In the genomic region with DNA sequence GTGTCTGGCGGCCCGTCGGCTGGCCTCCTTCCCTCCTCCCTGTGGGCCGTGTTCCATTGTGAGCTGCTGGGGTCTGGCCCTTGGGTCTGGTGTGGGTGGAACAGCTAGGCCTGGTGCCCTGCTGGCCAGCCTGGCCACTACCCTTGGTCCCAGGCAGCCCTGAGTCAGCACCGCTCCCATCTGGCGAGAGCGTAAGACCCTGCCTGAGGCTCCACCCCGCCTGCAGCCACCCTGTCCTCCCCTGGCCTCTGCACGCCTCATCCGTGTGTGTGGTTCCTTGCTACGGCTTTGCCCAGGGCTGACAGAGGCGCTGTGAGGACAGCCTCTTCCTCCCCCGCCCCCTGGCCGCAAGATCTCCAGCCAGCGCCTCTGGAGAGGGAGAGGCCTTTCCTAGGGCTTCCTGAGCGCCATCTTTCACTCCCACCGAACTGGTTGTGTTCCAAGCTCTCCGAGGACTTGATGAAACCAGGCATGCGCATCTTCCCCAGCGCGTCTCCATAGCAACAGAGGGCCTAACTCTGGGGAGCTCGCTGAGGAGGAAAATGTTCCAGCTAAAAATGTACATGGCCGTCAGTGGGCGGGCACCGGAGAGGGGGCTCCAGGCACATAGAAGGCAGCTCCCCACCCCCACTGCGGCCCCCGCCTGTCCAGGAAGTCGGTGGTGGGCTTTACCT, we compare ENCODE assay signal across 8 cellular contexts.
DNase-seq lines count a peak whose midpoint lies in the region; ATAC-seq and TF ChIP-seq lines count a peak whose summit lies in the region.

No MANE protein-coding gene starts in this region.

- peak overlapping the region; percentile 69 to 99 (median 88) for H3K27ac Mint-ChIP-seq in brain

- peak; percentile 26 to 58 (median 40) for ATAC-seq in right lobe of liver
- ATAC-seq in GM21423 (IDR thresholded peaks at IDR 0.05; ENCODE audit: unreplicated experiment): no peak

- no peak overlapping the region for H3K4me3 ChIP-seq in MG63
- no peak overlapping the region for H3K4me3 ChIP-seq in right lobe of liver

- H3K9me3 Mint-ChIP-seq in brain: no peaks in the 10 kb centered on the region

- H3K27me3 ChIP-seq in MG63 (no peaks in the 10 kb centered on the region), right lobe of liver (no peaks in the 10 kb centered on the region)

- no peak overlapping the region for H3K4me3 Mint-ChIP-seq in brain

- no peak for TF ChIP-seq CTCF in brain (conservative IDR thresholded peaks at IDR 0.05)
- TF ChIP-seq CTCF in right lobe of liver (IDR thresholded peaks at IDR 0.05): no peak

- H3K4me1 ChIP-seq in right lobe of liver: peaks cover 0 to 39% (median 8%) of the 10 kb centered on the region in 4 donors

- intact Hi-C loops in right lobe of liver (cut with DNase I): no loop called here

- peaks cover 24% of the 10 kb centered on the region for H3K36me3 ChIP-seq in MG63
- H3K36me3 ChIP-seq in right lobe of liver: no peaks in the 10 kb centered on the region

- WGBS in right lobe of liver (ENCODE audit: insufficient coverage, low coverage, low lambda C conversion rate, missing lambda C conversion rate): 61% methylated on average over 20 of the region's 28 CpGs

- peaks cover 4% of the 10 kb centered on the region for H3K27me3 Mint-ChIP-seq in brain

- peaks cover 8% of the 10 kb centered on the region for H3K36me3 Mint-ChIP-seq in brain

- no peak for TF ChIP-seq POLR2A in right lobe of liver (IDR thresholded peaks at IDR 0.05)

- peak; percentile 93 for DNase-seq in CD1c-positive myeloid dendritic cell (ENCODE audit: extremely low spot score)
- peak; percentile 91 for DNase-seq in MG63
- DNase-seq in right lobe of liver: peak; percentile 62 to 77 (median 63)
- DNase-seq in substantia nigra (lab: John Stamatoyannopoulos, UW): peak in 38 of 49 donors; percentile 35 to 94 (median 66)
- no peak for DNase-seq in NCI-H345 treated with DMSO at 0.1 percent for 48 hours (lab: John Stamatoyannopoulos, UW; ENCODE audit: unreplicated experiment)
- DNase-seq in NCI-H2029 treated with DMSO at 0.1 percent for 48 hours (lab: John Stamatoyannopoulos, UW): no peak

- peak overlapping the region; percentile 19 to 74 (median 65) for H3K27ac ChIP-seq in right lobe of liver
- H3K27ac ChIP-seq in substantia nigra (ENCODE audit: low read depth, low read length, poor library complexity, severe bottlenecking): peak overlapping the region; percentile 39

- H3K9me3 ChIP-seq in MG63: no peaks in the 10 kb centered on the region
- H3K9me3 ChIP-seq in right lobe of liver: no peaks in the 10 kb centered on the region

- H3K4me1 Mint-ChIP-seq in brain: peaks cover 73% of the 10 kb centered on the region

Comparison
In these comparisons a context has a peak if more than half of its experiments do, and no peak if none do; other contexts are left out.
1. DNase-seq: peak in CD1c-positive myeloid dendritic cell (single experiment), MG63 (single experiment), right lobe of liver (3 of 3) and substantia nigra (38 of 49); none in NCI-H345 treated with DMSO at 0.1 percent for 48 hours (single experiment) and NCI-H2029 treated with DMSO at 0.1 percent for 48 hours (single experiment).